Comparison of ENCODE assay signal across 1 cellular context in genomic region chr2:8622199-8622911, GRCh38.
TF ChIP-seq lines count a peak whose summit lies in the region.

No MANE protein-coding gene starts in this region.

TF ChIP-seq in GM23338, 12 proteins besides CTCF, POLR2A, EP300 and RAD21 (continued from another document):
- no peak for TF ChIP-seq REST (IDR thresholded peaks at IDR 0.05; ENCODE audit: unreplicated experiment)
- TF ChIP-seq STAT1 (IDR thresholded peaks at IDR 0.05; ENCODE audit: unreplicated experiment), result no peak
- no peak for TF ChIP-seq EZH2phosphoT487 (IDR thresholded peaks at IDR 0.05; ENCODE audit: unreplicated experiment)
- no peak for TF ChIP-seq ZNF114 (CRISPR knock-in tag; IDR thresholded peaks at IDR 0.05)
- TF ChIP-seq NANOG (IDR thresholded peaks at IDR 0.05; ENCODE audit: borderline replicate concordance), result no peak
- TF ChIP-seq EZH2 (IDR thresholded peaks at IDR 0.05; ENCODE audit: low read depth, unreplicated experiment), result no peak
- no peak for TF ChIP-seq CREB1 (CRISPR knock-in tag; IDR thresholded peaks at IDR 0.05; ENCODE audit: low read depth)
- no peak for TF ChIP-seq ZNF331 (CRISPR knock-in tag; IDR thresholded peaks at IDR 0.05; ENCODE audit: low read depth)
- no peak for TF ChIP-seq POLR2AphosphoS5 (IDR thresholded peaks at IDR 0.05; ENCODE audit: low read depth)
- TF ChIP-seq ZNF462 (CRISPR knock-in tag; IDR thresholded peaks at IDR 0.05), result no peak
